Comparison of ENCODE assay signal across 8 cellular contexts in the genomic region with DNA sequence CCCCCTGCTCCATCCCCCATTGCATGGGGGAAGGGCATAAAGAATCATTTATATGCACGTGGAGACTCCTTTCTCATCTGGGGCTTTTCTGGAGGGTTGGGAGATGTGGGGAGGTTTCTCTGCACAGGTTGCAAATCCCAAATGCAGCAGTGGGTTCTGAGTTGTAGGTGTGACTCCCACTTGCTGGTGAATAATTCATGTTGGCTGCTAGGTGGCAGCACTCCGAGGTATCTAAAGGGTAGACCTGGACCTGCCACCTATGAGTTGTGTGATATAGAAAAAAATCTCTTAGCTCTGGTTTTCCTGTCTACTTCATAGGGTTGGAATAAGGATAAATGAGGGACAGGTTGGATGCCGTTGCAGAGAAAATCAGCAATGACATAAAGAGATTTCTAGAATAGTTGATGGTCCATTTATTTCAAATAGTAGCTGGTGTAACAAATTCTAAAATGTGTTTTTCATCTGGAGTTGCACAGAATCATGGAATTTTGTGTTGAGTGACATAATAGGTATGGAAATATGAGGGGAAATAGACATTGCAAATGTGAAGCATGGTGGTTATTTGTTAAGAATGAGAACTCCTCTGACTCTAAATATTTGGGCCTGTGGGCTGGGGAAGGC. TPM values are rescaled to one million over a fixed set of nuclear protein-coding genes. Genes with fewer than 3 reads are reported as not detected.
DNase-seq lines count a peak whose midpoint lies in the region; ATAC-seq and TF ChIP-seq lines count a peak whose summit lies in the region.

No MANE protein-coding gene starts in this region.

- no peak overlapping the region for H2AFZ ChIP-seq in neuronal stem cell (ENCODE audit: low read length)

- TF ChIP-seq CTCF in GM12864 (IDR thresholded peaks at IDR 0.05; ENCODE audit: low read depth, low read length, missing control alignments), result peak; percentile 65
- peak; percentile 34 for TF ChIP-seq CTCF in liver (IDR thresholded peaks at IDR 0.05; ENCODE audit: low read depth, low read length, missing input control)

- no peak overlapping the region for H3K4ac ChIP-seq in neuronal stem cell (ENCODE audit: low read length)

- H3K4me1 Mint-ChIP-seq in activated naive CD4-positive, alpha-beta T cell treated with anti-CD3 and anti-CD28 coated beads for 36 hours (ENCODE audit: low read depth), result peaks cover 39% of the 10 kb centered on the region

- H2AK5ac ChIP-seq in neuronal stem cell (ENCODE audit: low read depth, low read length), result no peak overlapping the region

- H3K4me1 ChIP-seq in liver (ENCODE audit: control insufficient read depth in 4 of 4, insufficient read depth in 4 of 4, low read length in 3 of 4), result peaks cover 0 to 17% (median 9%) of the 10 kb centered on the region in 4 donors
- peaks cover 8 to 9% of the 10 kb centered on the region in 2 donors for H3K4me1 ChIP-seq in neuronal stem cell (ENCODE audit: control insufficient read depth in 2 of 2, insufficient read depth in 1 of 2, low read depth in 1 of 2, low read length in 2 of 2)

- H2BK12ac ChIP-seq in neuronal stem cell (ENCODE audit: low read length), result no peak overlapping the region

- intact Hi-C loops in activated naive CD4-positive, alpha-beta T cell treated with anti-CD3 and anti-CD28 coated beads for 36 hours (cut with micrococcal nuclease), result no loop called here
- intact Hi-C loops in left ventricle myocardium superior (cut with micrococcal nuclease), result no loop called here

- 40% methylated on average over 3 of the region's 3 CpGs for WGBS in liver
- no CpG with 5 or more reads among the region's 3 CpGs for WGBS in neuronal stem cell (ENCODE audit: extremely low coverage in 2 of 2, insufficient read length in 2 of 2, insufficient replicate concordance in 1 of 2), 2 donors

- H2BK120ac ChIP-seq in neuronal stem cell (ENCODE audit: low read depth, low read length), result no peak overlapping the region

- H3K9ac ChIP-seq in liver (ENCODE audit: low read depth in 1 of 2, low read length in 2 of 2) (no peak overlapping the region), neuronal stem cell (ENCODE audit: low read depth, low read length, poor library complexity) (no peak overlapping the region)

- H3K9me3 ChIP-seq in liver (ENCODE audit: control insufficient read depth in 4 of 4, low read length in 3 of 4) (no peaks in the 10 kb centered on the region), neuronal stem cell (replicated peaks in 1 of 2; ENCODE audit: control insufficient read depth in 2 of 2, insufficient read depth in 1 of 2, low read depth in 1 of 2, low read length in 2 of 2) (no peaks in the 10 kb centered on the region)

- H3K4me3 ChIP-seq in GM12864 (ENCODE audit: low read depth, low read length) (no peak overlapping the region), liver (ENCODE audit: low read depth in 1 of 3, low read length in 3 of 3) (no peak overlapping the region), neuronal stem cell (ENCODE audit: low read length in 2 of 2) (no peak overlapping the region)

- no peak overlapping the region for H2BK15ac ChIP-seq in neuronal stem cell (ENCODE audit: low read length)

- H3K27ac Mint-ChIP-seq in activated naive CD4-positive, alpha-beta T cell treated with anti-CD3 and anti-CD28 coated beads for 36 hours, result no peak overlapping the region

- peaks cover 3% of the 10 kb centered on the region for H3K79me1 ChIP-seq in neuronal stem cell (ENCODE audit: low read depth, low read length)

- CTCF ChIA-PET in activated naive CD4-positive, alpha-beta T cell treated with anti-CD3 and anti-CD28 coated beads for 36 hours (lab: Charles Lee), result interaction anchor here (0.7 to 2.3 kb wide), 22 partner anchors 8 to 179 kb away, joined by 3 to 17 read pairs (median 4); a partner anchor contains a TSS

- H3K27me3 ChIP-seq in liver (ENCODE audit: control insufficient read depth in 4 of 4, insufficient read depth in 4 of 4, low read length in 3 of 4), result peaks cover 0 to 6% (median 2%) of the 10 kb centered on the region in 4 donors
- peaks cover 0 to 28% (median 7%) of the 10 kb centered on the region in 3 experiments for H3K27me3 ChIP-seq in neuronal stem cell (ENCODE audit: control insufficient read depth in 3 of 3, insufficient read depth in 3 of 3, low read depth in 1 of 3, low read length in 3 of 3)

- H3K18ac ChIP-seq in neuronal stem cell (ENCODE audit: low read length), result no peak overlapping the region

- no peak overlapping the region for H3K14ac ChIP-seq in neuronal stem cell (ENCODE audit: low read length)

- H4K8ac ChIP-seq in neuronal stem cell (ENCODE audit: low read depth, low read length), result no peak overlapping the region

- H3K4me3 Mint-ChIP-seq in activated naive CD4-positive, alpha-beta T cell treated with anti-CD3 and anti-CD28 coated beads for 36 hours, result no peak overlapping the region

- H4K91ac ChIP-seq in neuronal stem cell (ENCODE audit: low read depth, low read length, poor library complexity), result no peak overlapping the region

- in situ Hi-C loops in KBM-7 (cut with MboI; ENCODE audit: low pct_unique_long_range_greater_than_20kb, low sequenced_read_pairs), result no loop called here

- no peaks in the 10 kb centered on the region for H3K27me3 Mint-ChIP-seq in activated naive CD4-positive, alpha-beta T cell treated with anti-CD3 and anti-CD28 coated beads for 36 hours (ENCODE audit: low read depth)

- no peak overlapping the region for H3K23ac ChIP-seq in neuronal stem cell (ENCODE audit: low read depth, low read length, poor library complexity)

- peaks cover 0 to 7% (median 0%) of the 10 kb centered on the region in 4 donors for H3K36me3 ChIP-seq in liver (ENCODE audit: control insufficient read depth in 4 of 4, insufficient read depth in 3 of 4, low read depth in 1 of 4, low read length in 3 of 4)
- H3K36me3 ChIP-seq in neuronal stem cell (replicated peaks in 1 of 2; ENCODE audit: control insufficient read depth in 2 of 2, insufficient read depth in 2 of 2, low read length in 2 of 2), result peaks cover 10 to 67% of the 10 kb centered on the region in 2 donors

- peaks cover 19% of the 10 kb centered on the region for H3K36me3 Mint-ChIP-seq in activated naive CD4-positive, alpha-beta T cell treated with anti-CD3 and anti-CD28 coated beads for 36 hours (ENCODE audit: low read depth)

- H3K4me2 ChIP-seq in neuronal stem cell (ENCODE audit: insufficient read depth, low read length, poor library complexity, severe bottlenecking), result no peak overlapping the region

- no peaks in the 10 kb centered on the region for H3K9me3 Mint-ChIP-seq in activated naive CD4-positive, alpha-beta T cell treated with anti-CD3 and anti-CD28 coated beads for 36 hours

- no peak overlapping the region for H2BK5ac ChIP-seq in neuronal stem cell (ENCODE audit: low read length)

- H3K27ac ChIP-seq in liver (ENCODE audit: low read depth in 1 of 2, low read length in 2 of 2), result no peak overlapping the region
- no peak overlapping the region for H3K27ac ChIP-seq in neuronal stem cell (replicated peaks; ENCODE audit: low read length)

- TF ChIP-seq RAD21 in liver (IDR thresholded peaks at IDR 0.05), result peak in 1 of 2 donors; percentile 63

- no peak for DNase-seq in GM12864 (ENCODE audit: low read depth)
- DNase-seq in KBM-7, result peak; percentile 34
- DNase-seq in activated naive CD4-positive, alpha-beta T cell treated with anti-CD3 and anti-CD28 coated beads for 36 hours, result peak; percentile 63
- DNase-seq in neuronal stem cell (ENCODE audit: low spot score), result no peak
- DNase-seq in SHP77 treated with DMSO at 0.1 percent for 48 hours (lab: John Stamatoyannopoulos, UW), result no peak
- DNase-seq in left ventricle myocardium superior, result no peak

- ATAC-seq in left ventricle myocardium superior (no peak), GM21576 (IDR thresholded peaks at IDR 0.05; ENCODE audit: unreplicated experiment) (no peak)

TF ChIP-seq in liver, 16 proteins besides CTCF, POLR2A, EP300 and RAD21 (continues in another document):
- TF ChIP-seq, protein P1, sequence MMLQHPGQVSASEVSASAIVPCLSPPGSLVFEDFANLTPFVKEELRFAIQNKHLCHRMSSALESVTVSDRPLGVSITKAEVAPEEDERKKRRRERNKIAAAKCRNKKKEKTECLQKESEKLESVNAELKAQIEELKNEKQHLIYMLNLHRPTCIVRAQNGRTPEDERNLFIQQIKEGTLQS (IDR thresholded peaks at IDR 0.05), result no peak
- TF ChIP-seq SP1 (IDR thresholded peaks at IDR 0.05) (no peak), JUND (IDR thresholded peaks at IDR 0.05) (no peak), HNF4A (conservative IDR thresholded peaks at IDR 0.05) (no peak), HNF4G (IDR thresholded peaks at IDR 0.05) (no peak), EGR1 (IDR thresholded peaks at IDR 0.05; ENCODE audit: low read depth in 2 of 2) (no peak), TAF1 (conservative IDR thresholded peaks at IDR 0.05) (no peak), YY1 (IDR thresholded peaks at IDR 0.05) (no peak), RXRA (IDR thresholded peaks at IDR 0.05) (no peak), NR2F2 (IDR thresholded peaks at IDR 0.05) (no peak), FOXA1 (IDR thresholded peaks at IDR 0.05) (no peak)

RNA-seq across cellular contexts. Expression of a gene that starts 4.6 kb away (rescaled TPM):
- total RNA-seq in activated naive CD4-positive, alpha-beta T cell treated with anti-CD3 and anti-CD28 coated beads for 36 hours, result 10 to 100 TPM; 10.4 to 10.8 TPM
- total RNA-seq in liver (1 to 10 TPM; 1.9 to 2.4 TPM), left ventricle myocardium superior (15.6 TPM)
- 1 to 10 TPM; 1.1 to 3.0 TPM for polyA plus RNA-seq in liver
- 14.0 TPM for polyA plus RNA-seq in neuronal stem cell (2013, experiment 1 of 2)
- polyA plus RNA-seq in neuronal stem cell (2013, experiment 2 of 2), result 14.6 TPM

RNA-seq across cellular contexts. Expression of a gene that starts 7.4 kb away (rescaled TPM):
- 100 to 1,000 TPM; 194 to 202 TPM for total RNA-seq in activated naive CD4-positive, alpha-beta T cell treated with anti-CD3 and anti-CD28 coated beads for 36 hours
- 10 to 100 TPM; 28.1 to 69.1 TPM for total RNA-seq in liver
- 10 to 100 TPM; 36.6 to 39.9 TPM for polyA plus RNA-seq in liver
- 157 TPM for polyA plus RNA-seq in neuronal stem cell (2013, experiment 1 of 2)
- 144 TPM for polyA plus RNA-seq in neuronal stem cell (2013, experiment 2 of 2)
- total RNA-seq in left ventricle myocardium superior, result 42.1 TPM

RNA-seq across cellular contexts. Expression of a gene that starts 7.4 kb away (rescaled TPM):
- total RNA-seq in activated naive CD4-positive, alpha-beta T cell treated with anti-CD3 and anti-CD28 coated beads for 36 hours, result 1 to 10 TPM; 5.4 to 6.1 TPM
- total RNA-seq in liver, result 1 to 10 TPM in 1 of 2 donors, under 1 TPM in 1; 0.05 to 1.6 TPM
- polyA plus RNA-seq in liver, result under 1 TPM; 0.06 to 0.28 TPM
- polyA plus RNA-seq in neuronal stem cell (2013, experiment 1 of 2), result 0.35 TPM
- 0.40 TPM for polyA plus RNA-seq in neuronal stem cell (2013, experiment 2 of 2)
- not detected for total RNA-seq in left ventricle myocardium superior

RNA-seq across cellular contexts. Expression of a gene that starts 12.4 kb away (rescaled TPM):
- total RNA-seq in activated naive CD4-positive, alpha-beta T cell treated with anti-CD3 and anti-CD28 coated beads for 36 hours, result 10 to 100 TPM; 17.3 to 20.4 TPM
- total RNA-seq in liver (1 to 10 TPM; 2.8 to 3.8 TPM), left ventricle myocardium superior (7.5 TPM)
- 10 to 100 TPM; 10.3 to 11.2 TPM for polyA plus RNA-seq in liver
- polyA plus RNA-seq in neuronal stem cell (2013, experiment 1 of 2), result 9.5 TPM
- polyA plus RNA-seq in neuronal stem cell (2013, experiment 2 of 2), result 10.2 TPM

RNA-seq across cellular contexts. Expression of a gene that starts 12.9 kb away (rescaled TPM):
- total RNA-seq in activated naive CD4-positive, alpha-beta T cell treated with anti-CD3 and anti-CD28 coated beads for 36 hours, result 1 to 10 TPM; 3.6 to 4.6 TPM
- 1 to 10 TPM; 2.2 to 6.4 TPM for total RNA-seq in liver
- polyA plus RNA-seq in liver, result 1 to 10 TPM; 1.5 to 2.0 TPM
- 2.7 TPM for polyA plus RNA-seq in neuronal stem cell (2013, experiment 1 of 2)
- 3.2 TPM for polyA plus RNA-seq in neuronal stem cell (2013, experiment 2 of 2)
- 1.6 TPM for total RNA-seq in left ventricle myocardium superior

Comparison
In these comparisons a context has a peak if more than half of its experiments do, and no peak if none do; other contexts are left out.
1. DNase-seq: peak in KBM-7 (single experiment) and activated naive CD4-positive, alpha-beta T cell treated with anti-CD3 and anti-CD28 coated beads for 36 hours (single experiment); none in GM12864 (single experiment), neuronal stem cell (single experiment), SHP77 treated with DMSO at 0.1 percent for 48 hours (single experiment) and left ventricle myocardium superior (single experiment).